ENCODE assay signal across 1 cellular context in genomic region chr7:73844848-73845460, GRCh38.
TF ChIP-seq lines count a peak whose summit lies in the region.

No MANE protein-coding gene starts in this region.

TF ChIP-seq in IMR-90, 13 proteins besides CTCF, POLR2A, EP300 and RAD21:
- no peak for TF ChIP-seq BHLHE40 (IDR thresholded peaks at IDR 0.05; ENCODE audit: low read depth, low read length)
- no peak for TF ChIP-seq FOS (IDR thresholded peaks at IDR 0.05; ENCODE audit: low read depth, low read length)
- no peak for TF ChIP-seq RFX5 (IDR thresholded peaks at IDR 0.05; ENCODE audit: low read depth, low read length)
- no peak for TF ChIP-seq USF2 (IDR thresholded peaks at IDR 0.05; ENCODE audit: low read depth, low read length)
- TF ChIP-seq MXI1 (IDR thresholded peaks at IDR 0.05; ENCODE audit: borderline replicate concordance, low read depth, low read length): no peak
- no peak for TF ChIP-seq CHD1 (IDR thresholded peaks at IDR 0.05; ENCODE audit: low read depth, low read length)
- no peak for TF ChIP-seq MAFK (IDR thresholded peaks at IDR 0.05; ENCODE audit: low read depth, low read length)
- no peak for TF ChIP-seq MAZ (IDR thresholded peaks at IDR 0.05; ENCODE audit: borderline replicate concordance, low read depth, low read length)
- TF ChIP-seq RCOR1 (IDR thresholded peaks at IDR 0.05; ENCODE audit: insufficient replicate concordance, low read length): no peak
- TF ChIP-seq SMC3 (IDR thresholded peaks at IDR 0.05; ENCODE audit: low read depth, low read length): no peak
- no peak for TF ChIP-seq ELK1 (IDR thresholded peaks at IDR 0.05; ENCODE audit: borderline replicate concordance, low read depth, low read length)
- TF ChIP-seq CEBPB (IDR thresholded peaks at IDR 0.05; ENCODE audit: low read depth, low read length): no peak
- TF ChIP-seq NFE2L2 (IDR thresholded peaks at IDR 0.05; ENCODE audit: low read depth, low read length): no peak
